ENCODE assay signal across 13 cellular contexts in genomic region chr7:72152171-72153131, GRCh38.
A peak's percentile ranks its signal among the peaks of the same experiment; 100 is the strongest.
DNase-seq lines count a peak whose midpoint lies in the region; ATAC-seq and TF ChIP-seq lines count a peak whose summit lies in the region.
"Had no signal": no experiment of that assay in that cellular context is flagged by ENCODE, and none has a peak within 500 bp of the region (broad histone marks: within the 10 kb centered on the region; RNA-seq: fewer than 3 reads in every experiment).

No MANE protein-coding gene starts in this region.

- WGBS in mesendoderm (ENCODE audit: extremely low coverage, insufficient coverage, low lambda C conversion rate) = no CpG with 5 or more reads among the region's 7 CpGs

- H3K27me3 ChIP-seq in mesendoderm (ENCODE audit: insufficient read depth, low read length, poor library complexity) (no peaks in the 10 kb centered on the region), upper lobe of right lung (no peaks in the 10 kb centered on the region)
- H3K27me3 ChIP-seq: brain microvascular endothelial cell had no signal

- H3K23ac ChIP-seq in mesendoderm (ENCODE audit: low read length) = no peak overlapping the region

- H4K5ac ChIP-seq in mesendoderm (ENCODE audit: low read length) = no peak overlapping the region

- no peak overlapping the region for H3K27ac ChIP-seq in mesendoderm (ENCODE audit: low read depth, low read length)
- no peak overlapping the region for H3K27ac ChIP-seq in upper lobe of right lung
- H3K27ac ChIP-seq: brain microvascular endothelial cell had no signal

- H3K4ac ChIP-seq in mesendoderm (ENCODE audit: low read depth, low read length) = no peak overlapping the region

- DNase-seq in NCI-H748 (lab: John Stamatoyannopoulos, UW; ENCODE audit: unreplicated experiment) (peak; percentile 34), NCI-H748 treated with DMSO at 0.1 percent for 48 hours (lab: John Stamatoyannopoulos, UW) (no peak), ecto neural progenitor cell (ENCODE audit: low spot score) (peak; percentile 31), mesendoderm (peak; percentile 38), upper lobe of right lung (no peak)
- DNase-seq: 8988T; activated naive CD4-positive, alpha-beta T cell; brain microvascular endothelial cell; COR-L47 had no signal

- no peak overlapping the region for H2BK120ac ChIP-seq in mesendoderm (ENCODE audit: low read depth, low read length)

- H4K8ac ChIP-seq in mesendoderm (ENCODE audit: low read depth, low read length) = no peak overlapping the region

- H3K18ac ChIP-seq in mesendoderm (ENCODE audit: low read length) = no peak overlapping the region

- H3K36me3 ChIP-seq in mesendoderm (ENCODE audit: control insufficient read depth, insufficient read depth, low read length) = no peaks in the 10 kb centered on the region
- no peaks in the 10 kb centered on the region for H3K36me3 ChIP-seq in upper lobe of right lung
- H3K36me3 ChIP-seq: brain microvascular endothelial cell had no signal

- H3K4me1 ChIP-seq in mesendoderm (ENCODE audit: control insufficient read depth, low read depth, low read length) (no peaks in the 10 kb centered on the region), upper lobe of right lung (peaks cover 11% of the 10 kb centered on the region)

- intact Hi-C loops in upper lobe of right lung (cut with DNase I) = no loop called here

- H2BK15ac ChIP-seq in mesendoderm (replicated peaks; ENCODE audit: low read depth) = no peak overlapping the region

- H2BK5ac ChIP-seq in mesendoderm (ENCODE audit: low read length) = no peak overlapping the region

- H3K79me2 ChIP-seq in mesendoderm (ENCODE audit: control insufficient read depth, insufficient read depth, low read length) = no peaks in the 10 kb centered on the region

- no peaks in the 10 kb centered on the region for H3K9me3 ChIP-seq in upper lobe of right lung

- TF ChIP-seq CTCF in upper lobe of right lung (IDR thresholded peaks at IDR 0.05) = no peak

- H2AK5ac ChIP-seq in mesendoderm (ENCODE audit: low read length) = no peak overlapping the region

- no peak overlapping the region for H3K56ac ChIP-seq in mesendoderm (ENCODE audit: low read length)

- H3K4me2 ChIP-seq in mesendoderm (ENCODE audit: low read length) = no peak overlapping the region

- H3K4me3 ChIP-seq in mesendoderm (ENCODE audit: low read length) = no peak overlapping the region
- no peak overlapping the region for H3K4me3 ChIP-seq in upper lobe of right lung

- no peaks in the 10 kb centered on the region for H3K79me1 ChIP-seq in mesendoderm (ENCODE audit: low read length)

- no peak overlapping the region for H3K9ac ChIP-seq in mesendoderm (ENCODE audit: low read length)

- peak; percentile 71 for ATAC-seq in upper lobe of right lung
- no peak for ATAC-seq in GM21367 (IDR thresholded peaks at IDR 0.05; ENCODE audit: unreplicated experiment)
- ATAC-seq in GM21723 (IDR thresholded peaks at IDR 0.05; ENCODE audit: unreplicated experiment) = no peak
- ATAC-seq in HG03159 (IDR thresholded peaks at IDR 0.05; ENCODE audit: unreplicated experiment) = no peak
- ATAC-seq: SK-N-SH treated with all-trans-retinoic acid at 6 μM for 48 hours had no signal

Comparison
In these comparisons a context has a peak if more than half of its experiments do, and no peak if none do; other contexts are left out.
1. DNase-seq: peak in NCI-H748 (single experiment), ecto neural progenitor cell (single experiment) and mesendoderm (single experiment); none in NCI-H748 treated with DMSO at 0.1 percent for 48 hours (single experiment) and upper lobe of right lung (single experiment).